ENCODE assay signal across 21 cellular contexts in genomic region chr12:32176606-32177005, GRCh38.
"Had no signal": no experiment of that assay in that cellular context is flagged by ENCODE, and none has a peak within 500 bp of the region (broad histone marks: within the 10 kb centered on the region; RNA-seq: fewer than 3 reads in every experiment).

No MANE protein-coding gene starts in this region.

- DNase-seq: activated CD4-positive, alpha-beta T cell treated with anti-CD3 and anti-CD28 coated beads for 48 hours; activated CD4-positive, alpha-beta T cell treated with anti-CD3 and anti-CD28 coated beads, Interleukin-2, amount 50 U/mL, for 1 hour; activated CD4-positive, alpha-beta T cell treated with anti-CD3 and anti-CD28 coated beads, Interleukin-2, amount 50 U/mL, for 48 hours; activated CD8-positive, alpha-beta memory T cell treated with anti-CD3 and anti-CD28 coated beads for 24 hours; activated CD8-positive, alpha-beta T cell treated with anti-CD3 and anti-CD28 coated beads for 36 hours; activated effector memory CD4-positive, alpha-beta T cell treated with anti-CD3 and anti-CD28 coated beads, Interleukin-2, amount 50 U/mL, for 16 hours; activated naive CD4-positive, alpha-beta T cell treated with anti-CD3 and anti-CD28 coated beads for 36 hours; activated T-cell treated with anti-CD3 and anti-CD28 coated beads, Interleukin-2, amount 50 U/mL, for 4 hours; amniotic stem cell; anterior cingulate cortex; brain microvascular endothelial cell; dorsolateral prefrontal cortex; effector memory CD4-positive, alpha-beta T cell; endodermal cell; foreskin keratinocyte; gastrocnemius medialis; heart right ventricle; T-helper 1 cell; T-helper 17 cell; T1000 had no signal

- H3K9me3 ChIP-seq: gastrocnemius medialis, heart right ventricle had no signal

- H3K27ac ChIP-seq: brain microvascular endothelial cell, coronary artery, dorsolateral prefrontal cortex, foreskin keratinocyte, gastrocnemius medialis, heart right ventricle had no signal

- H3K4me1 ChIP-seq: foreskin keratinocyte, gastrocnemius medialis had no signal

- H3K36me3 ChIP-seq: brain microvascular endothelial cell, gastrocnemius medialis, heart right ventricle had no signal

- H3K27me3 ChIP-seq: brain microvascular endothelial cell, dorsolateral prefrontal cortex, foreskin keratinocyte, gastrocnemius medialis, heart right ventricle had no signal

- H3K4me3 ChIP-seq: coronary artery, dorsolateral prefrontal cortex, gastrocnemius medialis, heart right ventricle had no signal
